33 cellular contexts compared by ENCODE assay signal in the genomic region with DNA sequence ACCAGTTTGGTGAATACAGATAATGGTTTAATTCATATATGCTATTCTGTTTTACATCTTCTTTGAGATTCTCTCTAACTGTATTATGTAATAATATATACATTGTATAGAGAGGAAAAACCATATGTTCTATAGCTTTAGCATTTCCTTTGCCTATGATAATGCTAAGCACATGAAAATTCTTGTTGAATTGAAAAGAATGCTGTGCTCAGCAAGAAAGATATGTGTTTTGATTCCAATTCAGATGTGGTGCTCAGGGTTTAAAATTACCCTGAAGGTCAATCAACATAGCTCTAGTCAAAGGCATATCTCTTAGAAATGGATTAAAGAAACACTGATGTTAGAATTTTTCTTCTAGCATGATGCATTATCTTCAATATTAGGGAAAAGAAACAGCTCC. TPM values are rescaled to one million over a fixed set of nuclear protein-coding genes. Genes with fewer than 3 reads are reported as not detected.
"Had no signal": no experiment of that assay in that cellular context is flagged by ENCODE, and none has a peak within 500 bp of the region (broad histone marks: within the 10 kb centered on the region; RNA-seq: fewer than 3 reads in every experiment).

No MANE protein-coding gene starts in this region.

- H3K27ac ChIP-seq: colonic mucosa, epithelial cell of prostate, esophagus squamous epithelium, gastrocnemius medialis, heart right ventricle, left lung, lower lobe of right lung had no signal

- H3K27me3 ChIP-seq: colonic mucosa, esophagus squamous epithelium, gastrocnemius medialis, heart right ventricle, left lung had no signal

- H3K4me1 ChIP-seq: colonic mucosa, esophagus squamous epithelium, gastrocnemius medialis, heart right ventricle, left lung, lower lobe of right lung had no signal

- FAIRE-seq: endometrium, islet of Langerhans, keratinocyte had no signal

- H3K36me3 ChIP-seq: colonic mucosa, esophagus squamous epithelium, gastrocnemius medialis, heart right ventricle, left lung, lower lobe of right lung had no signal

- H3K9me3 ChIP-seq: colonic mucosa, esophagus squamous epithelium, gastrocnemius medialis, heart right ventricle, left lung, lower lobe of right lung, mucosa of descending colon had no signal

- ATAC-seq: effector memory CD8-positive, alpha-beta T cell; esophagus mucosa; gastrocnemius medialis; heart right ventricle; left cardiac atrium; left lung; left ventricle myocardium superior; lower lobe of right lung; mucosa of descending colon had no signal

- DNase-seq: colonic mucosa; cortex of kidney; effector CD8-positive, alpha-beta T cell; effector memory CD8-positive, alpha-beta T cell; endodermal cell; erythroblast; esophagus squamous epithelium; foreskin fibroblast; foreskin melanocyte; gastrocnemius medialis; glutamatergic neuron; head of caudate nucleus; heart right ventricle; hippocampal formation; left cardiac atrium; left lung; left ventricle myocardium superior; lower lobe of right lung; mesenchymal stem cell; mucosa of descending colon had no signal

- H3K4me3 ChIP-seq: colonic mucosa, esophagus squamous epithelium, gastrocnemius medialis, heart right ventricle, left lung, lower lobe of right lung, mucosa of descending colon had no signal

RNA-seq across cellular contexts. Expression of gene TUSC7, which starts 8.5 kb away (rescaled TPM):
- total RNA-seq: colonic mucosa, dermis microvascular lymphatic vessel endothelial cell, endodermal cell, esophagus mucosa, esophagus squamous epithelium, gastrocnemius medialis, glomerular endothelial cell, heart right ventricle, kidney epithelial cell, left cardiac atrium, left lung, left ventricle myocardium superior, lower leg skin, lower lobe of right lung, lung microvascular endothelial cell, mesenteric fat pad, mesothelial cell of epicardium, mucosa of descending colon, myocyte had no signal
- polyA plus RNA-seq: heart right ventricle, keratinocyte had no signal
